In genomic region chr11:19245351-19245750, GRCh38 we compare ENCODE assay signal across 25 cellular contexts. TPM values are rescaled to one million over a fixed set of nuclear protein-coding genes. Genes with fewer than 3 reads are reported as not detected.
"Had no signal": no experiment of that assay in that cellular context is flagged by ENCODE, and none has a peak within 500 bp of the region (broad histone marks: within the 10 kb centered on the region; RNA-seq: fewer than 3 reads in every experiment).

No MANE protein-coding gene starts in this region.

- H3K9ac ChIP-seq: SK-N-SH had no signal

- H3K4me2 ChIP-seq: SK-N-SH had no signal

- H3K36me3 ChIP-seq: MG63, Peyer's patch had no signal

- H3K9me2 ChIP-seq: SK-N-SH had no signal

- H3K27me3 ChIP-seq: MG63 had no signal

- H3K27ac ChIP-seq: Peyer's patch had no signal

- H3K9me3 ChIP-seq: MG63, Peyer's patch, SK-N-SH had no signal

- DNase-seq: IMR-90, Karpas-422, KG1, NCI-H1092, NCI-H1105 treated with DMSO at 0.1 percent for 48 hours, NCI-H1417 treated with DMSO at 0.1 percent for 48 hours, NCI-H146, NCI-H1694 treated with DMSO at 0.1 percent for 48 hours, NCI-H1930, NCI-H2081, NCI-H2107, NCI-H446, NCI-H510A, NCI-H524 treated with DMSO at 0.1 percent for 48 hours, NCI-H69, NCI-H774, Peyer's patch, SHP77, SK-N-SH, SW 1271 had no signal

- H3K4me3 ChIP-seq: MG63, Peyer's patch had no signal

- ATAC-seq: HepG2 had no signal

RNA-seq across cellular contexts. Expression of gene CSRP3, which starts 43.6 kb away (rescaled TPM):
- total RNA-seq: HepG2, HT1080, IMR-90, Peyer's patch, RPMI7951, SK-MEL-5 had no signal
- polyA plus RNA-seq: HepG2, IMR-90, SK-N-SH had no signal
